ENCODE assay signal across 14 cellular contexts in genomic region chr16:66304151-66304550, GRCh38.
DNase-seq lines count a peak whose midpoint lies in the region; ATAC-seq and TF ChIP-seq lines count a peak whose summit lies in the region.
"Had no signal": no experiment of that assay in that cellular context is flagged by ENCODE, and none has a peak within 500 bp of the region (broad histone marks: within the 10 kb centered on the region; RNA-seq: fewer than 3 reads in every experiment).

No MANE protein-coding gene starts in this region.

- H3K36me3 Mint-ChIP-seq in activated CD8-positive, alpha-beta memory T cell treated with anti-CD3 and anti-CD28 coated beads, Interleukin-2, amount 10 ng/mL, durations not matched to agents 7 days and 5 days: no peaks in the 10 kb centered on the region
- H3K36me3 Mint-ChIP-seq: CD8-positive, alpha-beta memory T cell had no signal

- no peak overlapping the region for H2BK5ac ChIP-seq in mesenchymal stem cell (ENCODE audit: low read depth, low read length, poor library complexity, severe bottlenecking)

- no peak overlapping the region for H2BK15ac ChIP-seq in mesenchymal stem cell (ENCODE audit: low read depth, poor library complexity, severe bottlenecking)

- H3K27ac Mint-ChIP-seq in activated CD8-positive, alpha-beta memory T cell treated with anti-CD3 and anti-CD28 coated beads, Interleukin-2, amount 10 ng/mL, durations not matched to agents 7 days and 5 days: no peak overlapping the region
- H3K27ac Mint-ChIP-seq: CD8-positive, alpha-beta memory T cell; HFFc6 had no signal

- peak; percentile 35 for DNase-seq in activated CD8-positive, alpha-beta memory T cell treated with anti-CD3 and anti-CD28 coated beads, Interleukin-2, amount 10 ng/mL, durations not matched to agents 7 days and 5 days
- no peak for DNase-seq in activated CD8-positive, alpha-beta memory T cell treated with anti-CD3 and anti-CD28 coated beads, Interleukin-2, amount 50 U/mL, for 48 hours
- DNase-seq in NCI-H69 (lab: John Stamatoyannopoulos, UW): peak; percentile 1
- DNase-seq in mesenchymal stem cell: no peak
- no peak for DNase-seq in foreskin keratinocyte
- DNase-seq in heart left ventricle: no peak
- DNase-seq: CD8-positive, alpha-beta memory T cell; GOT3; HFFc6; NCI-H1694 treated with DMSO at 0.1 percent for 48 hours; NCI-H2171; NCI-H82 had no signal

- H3K4me1 ChIP-seq in mesenchymal stem cell (ENCODE audit: control insufficient read depth, insufficient read depth, low read depth, low read length) (no peaks in the 10 kb centered on the region), foreskin keratinocyte (no peaks in the 10 kb centered on the region), heart left ventricle (no peaks in the 10 kb centered on the region)

- no peak overlapping the region for H2BK120ac ChIP-seq in mesenchymal stem cell (ENCODE audit: low read depth, low read length)

- H3K36me3 ChIP-seq in mesenchymal stem cell (ENCODE audit: control insufficient read depth in 1 of 2, insufficient read depth in 2 of 2, low read depth in 1 of 2, low read length in 2 of 2) (no peaks in the 10 kb centered on the region), heart left ventricle (no peaks in the 10 kb centered on the region)
- H3K36me3 ChIP-seq: BLaER1 had no signal

- peak overlapping the region; percentile 65 for H3K9ac ChIP-seq in mesenchymal stem cell (ENCODE audit: low read length)
- H3K9ac ChIP-seq: BLaER1 had no signal

- H3K23ac ChIP-seq in mesenchymal stem cell (ENCODE audit: low read length in 2 of 2): no peak overlapping the region

- no peak overlapping the region for H2AK5ac ChIP-seq in mesenchymal stem cell (ENCODE audit: low read length, severe bottlenecking)

- no peak overlapping the region for H2AFZ ChIP-seq in mesenchymal stem cell (ENCODE audit: low read depth, low read length)

- H3K4me3 Mint-ChIP-seq in activated CD8-positive, alpha-beta memory T cell treated with anti-CD3 and anti-CD28 coated beads, Interleukin-2, amount 10 ng/mL, durations not matched to agents 7 days and 5 days: no peak overlapping the region
- H3K4me3 Mint-ChIP-seq: CD8-positive, alpha-beta memory T cell; HFFc6 had no signal

- H2BK12ac ChIP-seq in mesenchymal stem cell (ENCODE audit: low read length in 2 of 2): no peak overlapping the region

- H4K8ac ChIP-seq in mesenchymal stem cell (ENCODE audit: low read length): no peak overlapping the region

- H4K91ac ChIP-seq in mesenchymal stem cell (ENCODE audit: low read length): no peak overlapping the region

- H3K79me1 ChIP-seq in mesenchymal stem cell (replicated peaks; ENCODE audit: low read length, poor library complexity, severe bottlenecking): no peaks in the 10 kb centered on the region

- H3K27me3 Mint-ChIP-seq in activated CD8-positive, alpha-beta memory T cell treated with anti-CD3 and anti-CD28 coated beads, Interleukin-2, amount 10 ng/mL, durations not matched to agents 7 days and 5 days: peaks cover 2% of the 10 kb centered on the region

- H3K18ac ChIP-seq in mesenchymal stem cell (ENCODE audit: low read depth in 1 of 2, low read length in 2 of 2): no peak overlapping the region

- H3K27ac ChIP-seq in mesenchymal stem cell (ENCODE audit: low read length, poor library complexity, severe bottlenecking) (no peak overlapping the region), foreskin keratinocyte (no peak overlapping the region), heart left ventricle (no peak overlapping the region)
- H3K27ac ChIP-seq: BLaER1 had no signal

- H3K9me3 ChIP-seq in mesenchymal stem cell (ENCODE audit: control insufficient read depth, low read length) (peaks cover 6% of the 10 kb centered on the region), heart left ventricle (peaks cover 0 to 11% (median 0%) of the 10 kb centered on the region in 12 donors)

- no peak overlapping the region for H3K4me2 ChIP-seq in mesenchymal stem cell (ENCODE audit: low read length, poor library complexity, severe bottlenecking)
- H3K4me2 ChIP-seq: BLaER1 had no signal

- 80% methylated on average over 7 of the region's 7 CpGs for WGBS in mesenchymal stem cell
- WGBS in heart left ventricle, 4 donors: 13 to 47% (median 39%) methylated on average over 4 to 7 of the region's 7 CpGs

- TF ChIP-seq CTCF in foreskin keratinocyte (conservative IDR thresholded peaks at IDR 0.05): no peak
- TF ChIP-seq CTCF in heart left ventricle (IDR thresholded peaks at IDR 0.05): no peak

- no peak overlapping the region for H3K14ac ChIP-seq in mesenchymal stem cell (ENCODE audit: low read length in 2 of 2)

- CTCF ChIA-PET in activated CD8-positive, alpha-beta memory T cell treated with anti-CD3 and anti-CD28 coated beads, Interleukin-2, amount 10 ng/mL, durations not matched to agents 7 days and 5 days (lab: Charles Lee): interaction anchor here (0.7 kb wide), 1 partner anchor 32 kb away, joined by 3 read pairs; no protein-coding TSS in a partner anchor

- H3K27me3 ChIP-seq in mesenchymal stem cell (ENCODE audit: control insufficient read depth in 1 of 2, insufficient read depth in 1 of 2, low read length in 2 of 2) (peaks cover 48 to 78% of the 10 kb centered on the region in 2 experiments), foreskin keratinocyte (peaks cover 3% of the 10 kb centered on the region), heart left ventricle (peaks cover 0 to 7% (median 0%) of the 10 kb centered on the region in 9 donors)
- H3K27me3 ChIP-seq: BLaER1 had no signal

- H3K4ac ChIP-seq in mesenchymal stem cell (ENCODE audit: low read depth in 1 of 2, low read length in 2 of 2): no peak overlapping the region

- H3K9me3 Mint-ChIP-seq in activated CD8-positive, alpha-beta memory T cell treated with anti-CD3 and anti-CD28 coated beads, Interleukin-2, amount 10 ng/mL, durations not matched to agents 7 days and 5 days (ENCODE audit: low read depth): no peaks in the 10 kb centered on the region
- H3K9me3 Mint-ChIP-seq: HFFc6 had no signal

- no peak for ATAC-seq in activated CD8-positive, alpha-beta memory T cell treated with anti-CD3 and anti-CD28 coated beads, Interleukin-2, amount 10 ng/mL, durations not matched to agents 7 days and 5 days
- no peak for ATAC-seq in foreskin keratinocyte
- no peak for ATAC-seq in GM21526 (IDR thresholded peaks at IDR 0.05; ENCODE audit: low FRiP score, unreplicated experiment)
- ATAC-seq in heart left ventricle: no peak

- H3K4me3 ChIP-seq in mesenchymal stem cell (ENCODE audit: insufficient read depth in 1 of 2, low read depth in 1 of 2, low read length in 2 of 2) (peak overlapping the region in 1 of 2 experiments; percentile 68), heart left ventricle (no peak overlapping the region)
- H3K4me3 ChIP-seq: BLaER1 had no signal

- intact Hi-C loops in heart left ventricle (cut with DNase I): no loop called here

- no peak for TF ChIP-seq POLR2A in heart left ventricle (IDR thresholded peaks at IDR 0.05)

- H3K4me1 Mint-ChIP-seq in activated CD8-positive, alpha-beta memory T cell treated with anti-CD3 and anti-CD28 coated beads, Interleukin-2, amount 10 ng/mL, durations not matched to agents 7 days and 5 days: peaks cover 9% of the 10 kb centered on the region

Comparison
In these comparisons a context has a peak if more than half of its experiments do, and no peak if none do; other contexts are left out.
1. DNase-seq: peak in activated CD8-positive, alpha-beta memory T cell treated with anti-CD3 and anti-CD28 coated beads, Interleukin-2, amount 10 ng/mL, durations not matched to agents 7 days and 5 days (single experiment) and NCI-H69 (single experiment); none in activated CD8-positive, alpha-beta memory T cell treated with anti-CD3 and anti-CD28 coated beads, Interleukin-2, amount 50 U/mL, for 48 hours (single experiment), mesenchymal stem cell (single experiment), foreskin keratinocyte (0 of 2) and heart left ventricle (0 of 5).